8 cellular contexts compared by ENCODE assay signal in the genomic region with DNA sequence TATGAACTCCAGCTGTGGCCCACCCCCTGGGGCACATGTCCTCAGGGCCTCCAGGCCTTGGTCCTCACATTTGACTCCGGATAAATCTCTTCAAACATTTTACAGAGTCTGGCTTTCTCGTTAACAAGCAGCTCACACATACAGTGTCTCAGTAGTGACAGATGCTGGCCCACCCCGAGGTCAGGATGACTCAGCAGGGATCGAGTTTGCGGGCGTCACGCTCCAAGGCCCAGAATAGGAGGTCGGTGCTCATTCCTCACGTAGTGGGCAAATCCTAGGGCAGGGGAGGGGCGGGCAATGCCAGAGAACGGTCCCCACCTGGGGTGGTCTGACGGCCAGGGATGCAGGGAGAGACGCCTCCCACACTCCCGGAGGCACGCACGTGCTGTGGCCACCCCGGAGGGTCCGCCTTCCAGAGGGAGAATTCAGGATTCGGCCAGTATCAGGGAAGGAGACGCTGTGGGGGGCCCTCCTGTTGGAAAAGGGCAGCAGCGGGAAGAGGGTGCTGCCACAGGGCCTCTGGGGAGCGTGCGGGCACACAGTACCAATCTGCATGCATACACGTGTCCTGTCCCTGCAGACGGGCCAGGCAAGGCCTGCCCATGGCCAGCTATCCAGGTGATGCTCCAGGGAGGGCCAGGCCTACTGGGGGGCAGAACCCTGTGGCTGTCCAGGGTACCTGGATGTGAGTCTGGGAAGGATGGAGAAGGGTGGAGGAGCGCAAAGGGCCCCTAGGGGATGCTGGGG. TPM values are rescaled to one million over a fixed set of nuclear protein-coding genes. Genes with fewer than 3 reads are reported as not detected.
DNase-seq lines count a peak whose midpoint lies in the region; ATAC-seq and TF ChIP-seq lines count a peak whose summit lies in the region.

No MANE protein-coding gene starts in this region.

- H3K9ac ChIP-seq in H9 (ENCODE audit: extremely low read depth, insufficient read length, low read length): no peak overlapping the region

- peaks cover 3% of the 10 kb centered on the region for H3K79me1 ChIP-seq in H9 (ENCODE audit: insufficient read depth, low read depth, low read length, poor library complexity, severe bottlenecking)

- no peak for TF ChIP-seq CTCF in adrenal gland (IDR thresholded peaks at IDR 0.05)
- TF ChIP-seq CTCF in H9 (conservative IDR thresholded peaks at IDR 0.05): no peak

- no peak overlapping the region for H2BK20ac ChIP-seq in H9 (ENCODE audit: low read depth, low read length, poor library complexity, severe bottlenecking)

- H2BK15ac ChIP-seq in H9 (ENCODE audit: low read depth, low read length): no peak overlapping the region

- H3K4me2 ChIP-seq in H9 (ENCODE audit: insufficient read depth, insufficient read length, low read length): no peak overlapping the region

- H3K4ac ChIP-seq in H9 (ENCODE audit: low read depth, low read length): no peak overlapping the region

- no peak overlapping the region for H3K14ac ChIP-seq in H9 (ENCODE audit: insufficient read depth, low read length)

- H3K27ac ChIP-seq in adrenal gland: peak overlapping the region in 1 of 5 donors; percentile 34
- no peak overlapping the region for H3K27ac ChIP-seq in H9 (ENCODE audit: insufficient read length, low read depth, low read length)

- H3K9me3 ChIP-seq in adrenal gland (replicated peaks in 1 of 3) (no peaks in the 10 kb centered on the region), H9 (ENCODE audit: control insufficient read depth, low read depth, low read length) (no peaks in the 10 kb centered on the region)

- H3K9me3 Mint-ChIP-seq in memory B cell (no peaks in the 10 kb centered on the region), H9 (no peaks in the 10 kb centered on the region)

- H4K8ac ChIP-seq in H9 (replicated peaks; ENCODE audit: insufficient read length, low read depth, low read length): no peak overlapping the region

- no peaks in the 10 kb centered on the region for H3K4me1 ChIP-seq in adrenal gland (replicated peaks in 1 of 2)
- no peaks in the 10 kb centered on the region; the same call in 1 of the 2 replicates for H3K4me1 ChIP-seq in H9 (ENCODE audit: insufficient read depth, low read length)

- no peak overlapping the region for H2BK120ac ChIP-seq in H9 (ENCODE audit: low read depth, low read length, poor library complexity, severe bottlenecking)

- H3K36me3 ChIP-seq in adrenal gland (replicated peaks in 1 of 2): no peaks in the 10 kb centered on the region

- no peaks in the 10 kb centered on the region for H3K36me3 Mint-ChIP-seq in memory B cell
- H3K36me3 Mint-ChIP-seq in H9 (ENCODE audit: insufficient read depth in 1 of 3, low read depth in 3 of 3): peaks cover 31 to 58% (median 33%) of the 10 kb centered on the region in 3 experiments

- H4K5ac ChIP-seq in H9 (ENCODE audit: insufficient read length, low read depth, low read length): no peak overlapping the region

- no peaks in the 10 kb centered on the region for H4K20me1 ChIP-seq in H9 (ENCODE audit: control insufficient read depth, insufficient read depth, insufficient read length)

- in situ Hi-C loops in Caki2 (cut with HindIII; ENCODE audit: low pct_unique_long_range_greater_than_20kb, low sequenced_read_pairs) (no loop called here), KBM-7 (cut with MboI; ENCODE audit: low pct_unique_long_range_greater_than_20kb, low sequenced_read_pairs) (no loop called here)

- H3K79me2 ChIP-seq in H9 (ENCODE audit: insufficient read depth, low read length): peaks cover 12% of the 10 kb centered on the region; the same call in 1 of the 2 replicates

- H2AK5ac ChIP-seq in H9 (ENCODE audit: insufficient read length, low read length): no peak overlapping the region

- no peak overlapping the region for H2AFZ ChIP-seq in H9 (ENCODE audit: low read length)

- TF ChIP-seq POLR2A in adrenal gland (IDR thresholded peaks at IDR 0.05): no peak

- 22 to 69% (median 56%) methylated on average over 11 to 26 of the region's 26 CpGs for WGBS in adrenal gland, 4 donors
- WGBS in H9 (ENCODE audit: extremely low coverage, insufficient read length, low lambda C conversion rate): no CpG with 5 or more reads among the region's 26 CpGs

- H4K91ac ChIP-seq in H9 (ENCODE audit: insufficient read length, low read depth, low read length): no peak overlapping the region

- H3K4me3 Mint-ChIP-seq in memory B cell (no peak overlapping the region), H9 (no peak overlapping the region)

- H3K4me1 Mint-ChIP-seq in memory B cell (peaks cover 16% of the 10 kb centered on the region), H9 (peaks cover 26 to 27% of the 10 kb centered on the region in 2 experiments)

- no peak overlapping the region for H2BK12ac ChIP-seq in H9 (ENCODE audit: insufficient read length, low read depth, low read length)

- intact Hi-C loops in adrenal gland (cut with DNase I): no loop called here

- H3K23ac ChIP-seq in H9 (ENCODE audit: insufficient read length, low read depth, low read length): no peak overlapping the region

- H3K56ac ChIP-seq in H9 (ENCODE audit: insufficient read length, low read depth, low read length): no peak overlapping the region

- peak overlapping the region; percentile 41 for H3K27ac Mint-ChIP-seq in memory B cell
- peak overlapping the region in 1 of 3 experiments; percentile 72; a peak in 2 of 7 replicates for H3K27ac Mint-ChIP-seq in H9

- no peaks in the 10 kb centered on the region for H3K23me2 ChIP-seq in H9 (ENCODE audit: insufficient read length, low read depth, low read length, poor library complexity, severe bottlenecking)

- no peak overlapping the region for H3K4me3 ChIP-seq in adrenal gland

- ATAC-seq in memory B cell (ENCODE audit: low read depth): no peak
- ATAC-seq in HG03045 (IDR thresholded peaks at IDR 0.05; ENCODE audit: unreplicated experiment): no peak

- no peak overlapping the region for H3K18ac ChIP-seq in H9 (ENCODE audit: insufficient read length, low read depth, low read length)

- H3K27me3 Mint-ChIP-seq in memory B cell: no peaks in the 10 kb centered on the region
- peaks cover 43% of the 10 kb centered on the region for H3K27me3 Mint-ChIP-seq in H9 (ENCODE audit: low read depth)

- H3K27me3 ChIP-seq in adrenal gland (no peaks in the 10 kb centered on the region), H9 (ENCODE audit: insufficient read depth, low read length) (peaks cover 4% of the 10 kb centered on the region; the same call in 1 of the 2 replicates)

- DNase-seq in Caki2 (ENCODE audit: low read depth) (peak; percentile 97), KBM-7 (peak; percentile 84), adrenal gland (peak; percentile 59 to 82 (median 72)), memory B cell (ENCODE audit: low spot score in 2 of 2) (no peak), NCI-H1105 treated with DMSO at 0.1 percent for 48 hours (lab: John Stamatoyannopoulos, UW) (no peak), H9 (no peak), NCI-H128 (lab: John Stamatoyannopoulos, UW; ENCODE audit: unreplicated experiment) (no peak)

- H3T11ph ChIP-seq in H9 (ENCODE audit: low read length): no peak overlapping the region

- no peak overlapping the region for H2BK5ac ChIP-seq in H9 (ENCODE audit: insufficient read length, low read length)

RNA-seq across cellular contexts. Expression of a gene that starts 8.6 kb away (rescaled TPM):
- total RNA-seq in Caki2 (2014; rRNA removed; shearing (Covaris generic); ENCODE audit: low replicate concordance): 81.4 and 81.7 TPM in 2 replicates
- total RNA-seq in adrenal gland (1 to 10 TPM in 7 of 8 donors, under 1 TPM in 1; 0.69 to 6.4 (median 2.4) TPM), H9 (2021) (217 TPM in 2 replicates)
- polyA plus RNA-seq in adrenal gland: 1 to 10 TPM; 1.6 to 3.7 (median 1.8) TPM

Comparison
In these comparisons a context has a peak if more than half of its experiments do, and no peak if none do; other contexts are left out.
1. DNase-seq: peak in Caki2 (single experiment), KBM-7 (single experiment) and adrenal gland (7 of 7); none in memory B cell (0 of 2), NCI-H1105 treated with DMSO at 0.1 percent for 48 hours (single experiment), H9 (single experiment) and NCI-H128 (single experiment).
2. RNA of a gene that starts 8.6 kb away (total RNA-seq): 217 TPM in H9 and 81.4 to 81.7 TPM in Caki2; 0.69 to 6.4 TPM in adrenal gland; every median in the first group is over 10 times any median in the second.